ENCODE assay signal across 15 cellular contexts in genomic region chr2:27441958-27442281, GRCh38. TPM values are rescaled to one million over a fixed set of nuclear protein-coding genes. Genes with fewer than 3 reads are reported as not detected.
DNase-seq lines count a peak whose midpoint lies in the region; ATAC-seq and TF ChIP-seq lines count a peak whose summit lies in the region.
"Had no signal": no experiment of that assay in that cellular context is flagged by ENCODE, and none has a peak within 500 bp of the region (broad histone marks: within the 10 kb centered on the region; RNA-seq: fewer than 3 reads in every experiment).

No MANE protein-coding gene starts in this region.

- peaks cover 64% of the 10 kb centered on the region for H3K36me3 Mint-ChIP-seq in activated B cell treated with CpG ODN at 0.5 μM for 24 hours (ENCODE audit: low read depth)
- H3K36me3 Mint-ChIP-seq in stimulated activated memory B cell treated with anti-CD40 and anti-IgM and Interleukin-4, amounts not matched to agents 10 μg/mL and 1 μg/mL and 100 μg/mL, for 72 hours = peaks cover 54% of the 10 kb centered on the region

- TF ChIP-seq CTCF in HCT116 (IDR thresholded peaks at IDR 0.05 in 2 of 3, conservative IDR thresholded peaks at IDR 0.05 in 1 of 3; ENCODE audit: borderline replicate concordance in 1 of 3, insufficient read depth in 1 of 3, low read depth in 2 of 3, low read length in 2 of 3) (no peak; a peak in 2 of 6 replicates), activated B cell treated with CpG ODN at 0.5 μM for 24 hours (IDR thresholded peaks at IDR 0.05) (no peak)

- ATAC-seq in HCT116 (no peak; the same call in 1 of the 2 replicates), activated B cell treated with CpG ODN at 0.5 μM for 24 hours (ENCODE audit: low read depth) (no peak), HG03571 (IDR thresholded peaks at IDR 0.05; ENCODE audit: unreplicated experiment) (no peak), HG02571 (IDR thresholded peaks at IDR 0.05; ENCODE audit: unreplicated experiment) (no peak), GM18870 (IDR thresholded peaks at IDR 0.05; ENCODE audit: unreplicated experiment) (no peak)
- peak; percentile 4 for ATAC-seq in stimulated activated memory B cell treated with anti-CD40 and anti-IgM and Interleukin-4, amounts not matched to agents 10 μg/mL and 1 μg/mL and 100 μg/mL, for 72 hours

- H2AFZ ChIP-seq in HCT116 (ENCODE audit: low read depth, low read length, poor library complexity, severe bottlenecking) = no peak overlapping the region

- peak overlapping the region; percentile 52 for H3K4me3 Mint-ChIP-seq in activated B cell treated with CpG ODN at 0.5 μM for 24 hours
- H3K4me3 Mint-ChIP-seq in stimulated activated memory B cell treated with anti-CD40 and anti-IgM and Interleukin-4, amounts not matched to agents 10 μg/mL and 1 μg/mL and 100 μg/mL, for 72 hours = peak overlapping the region; percentile 42
- H3K4me3 Mint-ChIP-seq: CD14-positive monocyte had no signal

- H3K79me2 ChIP-seq in HCT116 (ENCODE audit: insufficient read depth, low read length) = peaks cover 9% of the 10 kb centered on the region; the same call in 1 of the 2 replicates

- BruUV-seq in HCT116 (replicated peaks; lab: Mats Ljungman, UMichigan) = no TSS peak

- no peak overlapping the region for H3K27ac Mint-ChIP-seq in activated B cell treated with CpG ODN at 0.5 μM for 24 hours
- no peak overlapping the region for H3K27ac Mint-ChIP-seq in stimulated activated memory B cell treated with anti-CD40 and anti-IgM and Interleukin-4, amounts not matched to agents 10 μg/mL and 1 μg/mL and 100 μg/mL, for 72 hours
- H3K27ac Mint-ChIP-seq: stimulated activated naive B cell treated with anti-CD40 and anti-IgM and Interleukin-4, amounts not matched to agents 10 μg/mL and 1 μg/mL and 100 μg/mL, for 72 hours had no signal

- no peaks in the 10 kb centered on the region for H3K27me3 Mint-ChIP-seq in activated B cell treated with CpG ODN at 0.5 μM for 24 hours
- no peaks in the 10 kb centered on the region for H3K27me3 Mint-ChIP-seq in stimulated activated memory B cell treated with anti-CD40 and anti-IgM and Interleukin-4, amounts not matched to agents 10 μg/mL and 1 μg/mL and 100 μg/mL, for 72 hours
- H3K27me3 Mint-ChIP-seq: stimulated activated naive B cell treated with anti-CD40 and anti-IgM and Interleukin-4, amounts not matched to agents 10 μg/mL and 1 μg/mL and 100 μg/mL, for 72 hours had no signal

- 0 out of 2 replicates have a peak overlapping the region, but pooled peaks have one; percentile 87 for H3K9ac ChIP-seq in HCT116 (ENCODE audit: low read length)

- RAD21 ChIA-PET in HCT116 (lab: Charles Lee; ENCODE audit: low non-redundant PET in 1 of 2, low total read pairs in 2 of 2, uncharacterized antibody in 2 of 2, unreplicated experiment in 2 of 2) = interaction anchor here in 1 of 2 experiments (0.5 kb wide), 1 partner anchor 86 kb away, joined by 3 read pairs; no protein-coding TSS in a partner anchor

- peaks cover 25 to 44% of the 10 kb centered on the region in 2 experiments for H3K36me3 ChIP-seq in HCT116 (ENCODE audit: control insufficient read depth in 1 of 2, insufficient read depth in 2 of 2, low read length in 2 of 2)

- H3K4me3 ChIP-seq in HCT116 (replicated peaks in 1 of 2; ENCODE audit: low read depth in 1 of 2, low read length in 2 of 2) = peak overlapping the region in 1 of 2 experiments; percentile 81; a peak in 2 of 4 replicates

- no peak overlapping the region; the same call in 1 of the 2 replicates for H3K27ac ChIP-seq in HCT116 (ENCODE audit: low read depth, low read length)

- POLR2A ChIA-PET in HCT116 (lab: Charles Lee) = no interaction called here
- POLR2A ChIA-PET in activated B cell treated with CpG ODN at 0.5 μM for 24 hours (lab: Charles Lee) = no interaction called here

- H3K4me2 ChIP-seq in HCT116 (ENCODE audit: low read length) = peak overlapping the region; percentile 98

- DNase-seq in HCT116 (ENCODE audit: low read depth, low spot score) (no peak), activated B cell treated with CpG ODN at 0.5 μM for 24 hours (no peak), iPS-NIHi7 (ENCODE audit: extremely low spot score) (peak; percentile 21)
- no peak for DNase-seq in activated CD4-positive, alpha-beta T cell treated with anti-CD3 and anti-CD28 coated beads, Interleukin-2, amount 50 U/mL, for 1 hour
- DNase-seq: EL; stimulated activated naive B cell treated with anti-CD40 and anti-IgM and Interleukin-4, amounts not matched to agents 10 μg/mL and 1 μg/mL and 100 μg/mL, for 72 hours had no signal

- no peaks in the 10 kb centered on the region for H3K9me3 ChIP-seq in HCT116 (ENCODE audit: control insufficient read depth in 1 of 2, insufficient read depth in 1 of 2, low read depth in 1 of 2, low read length in 2 of 2)
- H3K9me3 ChIP-seq: adrenal gland had no signal

- H3K27me3 ChIP-seq in HCT116 (ENCODE audit: insufficient read depth, low read length) = no peaks in the 10 kb centered on the region
- H3K27me3 ChIP-seq: adrenal gland, foreskin keratinocyte had no signal

- CTCF ChIA-PET in HCT116 (lab: Charles Lee) (no interaction called here), activated B cell treated with CpG ODN at 0.5 μM for 24 hours (lab: Charles Lee) (no interaction called here)

- intact Hi-C loops in HCT116 (cut with micrococcal nuclease) (loop anchor here (10.0 kb wide), 1 partner anchor 183 kb away; the partner anchor contains the start of genes CCDC121 and GPN1), activated B cell treated with CpG ODN at 0.5 μM for 24 hours (cut with micrococcal nuclease) (loop anchor here (1.0 to 5.0 kb wide), 4 partner anchors 14 to 70 kb away; partner anchors contain the start of genes EIF2B4, IFT172, NRBP1 and PPM1G)

- H3K9me2 ChIP-seq in HCT116 (ENCODE audit: insufficient read depth) = no peaks in the 10 kb centered on the region

- H3K4me1 Mint-ChIP-seq in activated B cell treated with CpG ODN at 0.5 μM for 24 hours = peaks cover 13% of the 10 kb centered on the region
- H3K4me1 Mint-ChIP-seq in stimulated activated memory B cell treated with anti-CD40 and anti-IgM and Interleukin-4, amounts not matched to agents 10 μg/mL and 1 μg/mL and 100 μg/mL, for 72 hours = peaks cover 9% of the 10 kb centered on the region

- no peaks in the 10 kb centered on the region for H3K9me3 Mint-ChIP-seq in activated B cell treated with CpG ODN at 0.5 μM for 24 hours
- no peaks in the 10 kb centered on the region for H3K9me3 Mint-ChIP-seq in stimulated activated memory B cell treated with anti-CD40 and anti-IgM and Interleukin-4, amounts not matched to agents 10 μg/mL and 1 μg/mL and 100 μg/mL, for 72 hours
- H3K9me3 Mint-ChIP-seq: stimulated activated naive B cell treated with anti-CD40 and anti-IgM and Interleukin-4, amounts not matched to agents 10 μg/mL and 1 μg/mL and 100 μg/mL, for 72 hours had no signal

- no peaks in the 10 kb centered on the region for H4K20me1 ChIP-seq in HCT116 (ENCODE audit: insufficient read depth)

- no peak for TF ChIP-seq RAD21 in HCT116 (IDR thresholded peaks at IDR 0.05; ENCODE audit: low read depth)

- peaks cover 2 to 29% of the 10 kb centered on the region in 2 experiments; a peak in 2 of 4 replicates for H3K4me1 ChIP-seq in HCT116 (ENCODE audit: control insufficient read depth in 1 of 2, insufficient read depth in 2 of 2, low read length in 2 of 2)
- H3K4me1 ChIP-seq: adrenal gland had no signal

- TF ChIP-seq POLR2A in HCT116 (IDR thresholded peaks at IDR 0.05; ENCODE audit: borderline replicate concordance, extremely low read depth, insufficient read depth, insufficient read length) = no peak

TF ChIP-seq in HCT116, 20 proteins besides CTCF, POLR2A, EP300 and RAD21:
- no peak for TF ChIP-seq FOSL1 (IDR thresholded peaks at IDR 0.05; ENCODE audit: low read depth)

RNA-seq across cellular contexts. Expression of gene KRTCAP3, which starts 0.3 kb away (rescaled TPM):
- total RNA-seq in HCT116 (2021; ENCODE audit: unreplicated experiment) (65.7 TPM), activated B cell treated with CpG ODN at 0.5 μM for 24 hours (6.3 and 10.0 TPM in 2 replicates)
- 107 and 120 TPM in 2 replicates for polyA plus RNA-seq in HCT116 (2012)
- total RNA-seq: H4, M059J had no signal
- polyA plus RNA-seq: CD14-positive monocyte had no signal

RNA-seq across cellular contexts. Expression of gene NRBP1, which starts 13.5 kb away (rescaled TPM):
- 79.1 TPM for total RNA-seq in HCT116 (2021; ENCODE audit: unreplicated experiment)
- 70.1 and 81.7 TPM in 2 replicates for polyA plus RNA-seq in HCT116 (2012)
- total RNA-seq in activated B cell treated with CpG ODN at 0.5 μM for 24 hours = 78.9 and 82.3 TPM in 2 replicates

RNA-seq across cellular contexts. Expression of gene PPM1G, which starts 32.5 kb away (rescaled TPM):
- total RNA-seq in HCT116 (2021; ENCODE audit: unreplicated experiment) (140 TPM), activated B cell treated with CpG ODN at 0.5 μM for 24 hours (74.7 and 75.2 TPM in 2 replicates)
- 145 and 152 TPM in 2 replicates for polyA plus RNA-seq in HCT116 (2012)

RNA-seq across cellular contexts. Expression of gene IFT172, which starts 47.6 kb away (rescaled TPM):
- total RNA-seq in HCT116 (2021; ENCODE audit: unreplicated experiment) = 13.7 TPM
- polyA plus RNA-seq in HCT116 (2012) = 15.6 and 16.3 TPM in 2 replicates
- total RNA-seq in activated B cell treated with CpG ODN at 0.5 μM for 24 hours = 12.7 and 14.4 TPM in 2 replicates

RNA-seq across cellular contexts. Expression of gene FNDC4, which starts 53.1 kb away (rescaled TPM):
- total RNA-seq in HCT116 (2021; ENCODE audit: unreplicated experiment) = 3.3 TPM
- 3.6 and 4.3 TPM in 2 replicates for polyA plus RNA-seq in HCT116 (2012)
- total RNA-seq in activated B cell treated with CpG ODN at 0.5 μM for 24 hours = not detected in 2 replicates
- polyA plus RNA-seq: CD14-positive monocyte had no signal
